In the genomic region with DNA sequence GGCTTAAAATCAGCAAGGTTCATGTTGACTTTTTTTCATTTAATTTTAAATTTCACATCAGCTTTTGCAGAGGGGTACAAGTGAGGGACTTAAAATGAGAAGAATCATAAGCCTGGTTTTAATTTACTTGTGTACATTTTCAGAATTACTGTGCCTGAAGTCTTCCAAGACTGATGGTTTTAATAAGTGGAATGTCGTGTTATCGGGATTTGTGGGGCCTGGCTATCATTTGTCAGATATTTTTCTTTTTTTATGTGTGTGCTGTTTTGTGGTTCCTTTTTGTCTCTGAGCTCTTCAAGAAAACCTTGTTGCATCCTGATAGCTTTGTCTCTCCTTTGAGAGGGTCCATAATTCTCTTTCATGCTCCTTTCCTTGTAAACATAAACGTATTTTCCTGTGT, we compare ENCODE assay signal across 21 cellular contexts. TPM values are rescaled to one million over a fixed set of nuclear protein-coding genes. Genes with fewer than 3 reads are reported as not detected.
DNase-seq lines count a peak whose midpoint lies in the region; ATAC-seq and TF ChIP-seq lines count a peak whose summit lies in the region.
"Had no signal": no experiment of that assay in that cellular context is flagged by ENCODE, and none has a peak within 500 bp of the region (broad histone marks: within the 10 kb centered on the region; RNA-seq: fewer than 3 reads in every experiment).

No MANE protein-coding gene starts in this region.

- peak overlapping the region; percentile 76 for H3K27ac ChIP-seq in SK-N-MC
- H3K27ac ChIP-seq: PC-9, RWPE1, SJSA1 had no signal

- H3K9me3 Mint-ChIP-seq in endothelial cell (ENCODE audit: unreplicated experiment): peaks cover 8% of the 10 kb centered on the region
- H3K9me3 Mint-ChIP-seq in activated T-helper 1 cell treated with anti-CD3 and anti-CD28 coated beads, Interleukin-12 subunit alpha, Interleukin-12 subunit beta, Interleukin-2, Interleukin-4 antibody, amounts not matched to agents 30 ng/mL and 10 ng/mL and 1 ng/mL, durations not matched to agents 14 hours and 24 hours and 36 hours: peaks cover 8% of the 10 kb centered on the region

- no peak overlapping the region for H3K4me3 Mint-ChIP-seq in endothelial cell (ENCODE audit: unreplicated experiment)
- no peak overlapping the region for H3K4me3 Mint-ChIP-seq in activated T-helper 1 cell treated with anti-CD3 and anti-CD28 coated beads, Interleukin-12 subunit alpha, Interleukin-12 subunit beta, Interleukin-2, Interleukin-4 antibody, amounts not matched to agents 30 ng/mL and 10 ng/mL and 1 ng/mL, durations not matched to agents 14 hours and 24 hours and 36 hours
- H3K4me3 Mint-ChIP-seq: H9 had no signal

- no peaks in the 10 kb centered on the region for H3K9me3 ChIP-seq in SK-N-MC (ENCODE audit: low read depth, low read length)
- H3K9me3 ChIP-seq: MG63 had no signal

- H3K4me1 Mint-ChIP-seq in endothelial cell (ENCODE audit: unreplicated experiment): peaks cover 36% of the 10 kb centered on the region
- H3K4me1 Mint-ChIP-seq in activated T-helper 1 cell treated with anti-CD3 and anti-CD28 coated beads, Interleukin-12 subunit alpha, Interleukin-12 subunit beta, Interleukin-2, Interleukin-4 antibody, amounts not matched to agents 30 ng/mL and 10 ng/mL and 1 ng/mL, durations not matched to agents 14 hours and 24 hours and 36 hours (ENCODE audit: low read depth): no peaks in the 10 kb centered on the region

- no peak for DNase-seq in SK-N-MC (ENCODE audit: low read depth, low spot score)
- DNase-seq in endothelial cell (ENCODE audit: low spot score): no peak
- DNase-seq in left kidney (ENCODE audit: low read depth, low spot score): peak; percentile 20
- no peak for DNase-seq in COLO668 (lab: John Stamatoyannopoulos, UW; ENCODE audit: unreplicated experiment)
- no peak for DNase-seq in ACHN
- no peak for DNase-seq in activated T-helper 1 cell treated with anti-CD3 and anti-CD28 coated beads, Interleukin-12 subunit alpha, Interleukin-12 subunit beta, Interleukin-2, Interleukin-4 antibody, amounts not matched to agents 30 ng/mL and 10 ng/mL and 1 ng/mL, durations not matched to agents 14 hours and 24 hours and 36 hours (ENCODE audit: low spot score)
- DNase-seq: COR-L47, DMS 273 treated with DMSO at 0.1 percent for 48 hours, DND-41, H9, IMR-90, MG63, NCI-H1048, NCI-H1436, NCI-H1930, NCI-H345, NCI-H524 treated with DMSO at 0.1 percent for 48 hours, PC-9 had no signal

- ATAC-seq in GM18858 (IDR thresholded peaks at IDR 0.05; ENCODE audit: unreplicated experiment): no peak

- peak overlapping the region; percentile 48 for H3K4me3 ChIP-seq in SK-N-MC
- H3K4me3 ChIP-seq: MG63, PC-9, SJSA1 had no signal

- no peaks in the 10 kb centered on the region for H3K36me3 ChIP-seq in SK-N-MC (ENCODE audit: insufficient read depth, low read length)
- H3K36me3 ChIP-seq: MG63, SJSA1 had no signal

- H3K27me3 Mint-ChIP-seq in endothelial cell (ENCODE audit: unreplicated experiment): peaks cover 6% of the 10 kb centered on the region
- H3K27me3 Mint-ChIP-seq in activated T-helper 1 cell treated with anti-CD3 and anti-CD28 coated beads, Interleukin-12 subunit alpha, Interleukin-12 subunit beta, Interleukin-2, Interleukin-4 antibody, amounts not matched to agents 30 ng/mL and 10 ng/mL and 1 ng/mL, durations not matched to agents 14 hours and 24 hours and 36 hours (ENCODE audit: insufficient read depth): peaks cover 24% of the 10 kb centered on the region

- TF ChIP-seq CTCF in endothelial cell (IDR thresholded peaks at IDR 0.05; ENCODE audit: unreplicated experiment): no peak

- in situ Hi-C loops in ACHN (cut with HindIII; ENCODE audit: low pct_ligation_motif_present, low pct_unique_long_range_greater_than_20kb, low sequenced_read_pairs): no loop called here

- intact Hi-C loops in activated T-helper 1 cell treated with anti-CD3 and anti-CD28 coated beads, Interleukin-12 subunit alpha, Interleukin-12 subunit beta, Interleukin-2, Interleukin-4 antibody, amounts not matched to agents 30 ng/mL and 10 ng/mL and 1 ng/mL, durations not matched to agents 14 hours and 24 hours and 36 hours (cut with micrococcal nuclease): no loop called here

- H3K36me3 Mint-ChIP-seq in endothelial cell (ENCODE audit: low read depth, unreplicated experiment): peaks cover 11% of the 10 kb centered on the region
- peaks cover 1% of the 10 kb centered on the region for H3K36me3 Mint-ChIP-seq in activated T-helper 1 cell treated with anti-CD3 and anti-CD28 coated beads, Interleukin-12 subunit alpha, Interleukin-12 subunit beta, Interleukin-2, Interleukin-4 antibody, amounts not matched to agents 30 ng/mL and 10 ng/mL and 1 ng/mL, durations not matched to agents 14 hours and 24 hours and 36 hours (ENCODE audit: low read depth)

- peak overlapping the region; percentile 50 for H3K27ac Mint-ChIP-seq in endothelial cell (ENCODE audit: unreplicated experiment)
- no peak overlapping the region for H3K27ac Mint-ChIP-seq in activated T-helper 1 cell treated with anti-CD3 and anti-CD28 coated beads, Interleukin-12 subunit alpha, Interleukin-12 subunit beta, Interleukin-2, Interleukin-4 antibody, amounts not matched to agents 30 ng/mL and 10 ng/mL and 1 ng/mL, durations not matched to agents 14 hours and 24 hours and 36 hours
- H3K27ac Mint-ChIP-seq: H9 had no signal

- no peak overlapping the region for H3K9ac ChIP-seq in SK-N-MC (ENCODE audit: insufficient read length)

RNA-seq across cellular contexts. Expression of a gene that starts 8.7 kb away (rescaled TPM):
- 32.5 TPM for total RNA-seq in endothelial cell (ENCODE audit: unreplicated experiment)
- total RNA-seq in activated T-helper 1 cell treated with anti-CD3 and anti-CD28 coated beads, Interleukin-12 subunit alpha, Interleukin-12 subunit beta, Interleukin-2, Interleukin-4 antibody, amounts not matched to agents 30 ng/mL and 10 ng/mL and 1 ng/mL, durations not matched to agents 14 hours and 24 hours and 36 hours: not detected in 2 replicates
- total RNA-seq: PC-9 had no signal

Comparison
In these comparisons a context has a peak if more than half of its experiments do, and no peak if none do; other contexts are left out.
1. RNA of a gene that starts 8.7 kb away (total RNA-seq): 32.5 TPM in endothelial cell (single experiment); not detected in activated T-helper 1 cell treated with anti-CD3 and anti-CD28 coated beads, Interleukin-12 subunit alpha, Interleukin-12 subunit beta, Interleukin-2, Interleukin-4 antibody, amounts not matched to agents 30 ng/mL and 10 ng/mL and 1 ng/mL, durations not matched to agents 14 hours and 24 hours and 36 hours; every median in the first group is over 10 times any median in the second.